Comparison of ENCODE assay signal across 37 cellular contexts in genomic region chr16:1202274-1202673, GRCh38. TPM values are rescaled to one million over a fixed set of nuclear protein-coding genes. Genes with fewer than 3 reads are reported as not detected.
"Had no signal": no experiment of that assay in that cellular context is flagged by ENCODE, and none has a peak within 500 bp of the region (broad histone marks: within the 10 kb centered on the region; RNA-seq: fewer than 3 reads in every experiment).

No MANE protein-coding gene starts in this region.

- H3K36me3 ChIP-seq: adrenal gland, ascending aorta, breast epithelium, cardiac muscle cell had no signal

- DNase-seq: activated effector memory CD4-positive, alpha-beta T cell treated with anti-CD3 and anti-CD28 coated beads, Interleukin-2, amount 50 U/mL, for 16 hours; activated effector memory CD4-positive, alpha-beta T cell treated with Interleukin-2 at 50 U/mL for 16 hours; activated gamma-delta T cell; activated gamma-delta T cell treated with Interleukin-2 at 50 U/mL for 16 hours; activated naive CD4-positive, alpha-beta T cell; activated naive CD4-positive, alpha-beta T cell treated with anti-CD3 and anti-CD28 coated beads for 36 hours; activated naive CD4-positive, alpha-beta T cell treated with anti-CD3 and anti-CD28 coated beads, Interleukin-2, amount 10 ng/mL, durations not matched to agents 7 days and 5 days; activated naive CD4-positive, alpha-beta T cell treated with anti-CD3 and anti-CD28 coated beads, Interleukin-2, amount 50 U/mL, for 16 hours; activated naive CD4-positive, alpha-beta T cell treated with Interleukin-2 at 50 U/mL for 16 hours; activated naive CD8-positive, alpha-beta T cell treated with anti-CD3 and anti-CD28 coated beads for 36 hours; activated naive CD8-positive, alpha-beta T cell treated with anti-CD3 and anti-CD28 coated beads, Interleukin-2, amount 10 ng/mL, durations not matched to agents 7 days and 5 days; activated naive CD8-positive, alpha-beta T cell treated with anti-CD3 and anti-CD28 coated beads, Interleukin-2, amount 50 U/mL, for 24 hours; activated T-cell treated with anti-CD3 and anti-CD28 coated beads, Interleukin-2, amount 50 U/mL, for 24 hours; activated T-cell treated with anti-CD3 and anti-CD28 coated beads, Interleukin-2, amount 50 U/mL, for 4 hours; activated T-cell treated with anti-CD3 and anti-CD28 coated beads, Interleukin-2, amount 50 U/mL, for 48 hours; activated T-cell treated with anti-CD3 and anti-CD28 coated beads, Interleukin-2, amount 50 U/mL, for 72 hours; adrenal gland; amniotic stem cell; amygdala; anterior cingulate cortex; aorta; body of pancreas; brain microvascular endothelial cell; central memory CD4-positive, alpha-beta T cell; cerebellar nuclear complex had no signal

- ATAC-seq: activated naive CD4-positive, alpha-beta T cell treated with anti-CD3 and anti-CD28 coated beads, Interleukin-2, amount 50 U/mL, for 72 hours; activated naive CD8-positive, alpha-beta T cell treated with anti-CD3 and anti-CD28 coated beads, Interleukin-2, amount 50 U/mL, for 24 hours; activated T-cell treated with anti-CD3 and anti-CD28 coated beads, Interleukin-2, amount 50 U/mL, for 4 hours; activated T-cell treated with anti-CD3 and anti-CD28 coated beads, Interleukin-2, amount 50 U/mL, for 72 hours; activated T-helper 17 cell treated with anti-CD3 and anti-CD28 coated beads, Interleukin-2, amount 50 U/mL, for 72 hours; body of pancreas had no signal

- H3K27ac ChIP-seq: adrenal gland, ascending aorta, body of pancreas, brain microvascular endothelial cell, breast epithelium, cardiac muscle cell had no signal

- H3K4me1 ChIP-seq: adrenal gland, ascending aorta, body of pancreas, breast epithelium had no signal

- H3K27me3 ChIP-seq: adrenal gland, ascending aorta, body of pancreas, brain microvascular endothelial cell, cardiac muscle cell had no signal

- H3K9me3 ChIP-seq: adrenal gland, ascending aorta, body of pancreas had no signal

- H3K4me3 ChIP-seq: adrenal gland, ascending aorta, body of pancreas, breast epithelium, cardiac muscle cell had no signal

RNA-seq across cellular contexts. Expression of gene TPSG1, which starts 22.8 kb away (rescaled TPM):
- total RNA-seq: activated naive CD4-positive, alpha-beta T cell treated with anti-CD3 and anti-CD28 coated beads for 36 hours; activated naive CD4-positive, alpha-beta T cell treated with anti-CD3 and anti-CD28 coated beads, Interleukin-2, amount 50 U/mL, for 72 hours; activated naive CD8-positive, alpha-beta T cell treated with anti-CD3 and anti-CD28 coated beads for 36 hours; activated naive CD8-positive, alpha-beta T cell treated with anti-CD3 and anti-CD28 coated beads, Interleukin-2, amount 10 ng/mL, durations not matched to agents 7 days and 5 days; activated T-cell treated with anti-CD3 and anti-CD28 coated beads, Interleukin-2, amount 50 U/mL, for 4 hours; activated T-helper 1 cell treated with anti-CD3 and anti-CD28 coated beads, Interleukin-12 subunit alpha, Interleukin-12 subunit beta, Interleukin-2, Interleukin-4 antibody, amounts not matched to agents 30 ng/mL and 10 ng/mL and 1 ng/mL, durations not matched to agents 14 hours and 24 hours and 36 hours; activated T-helper 17 cell treated with anti-CD3 and anti-CD28 coated beads, Interleukin-2, amount 50 U/mL, for 72 hours; activated T-helper 2 cell treated with anti-CD3 and anti-CD28 coated beads, Interferon-gamma antibody, Interleukin-2, Interleukin-4, amounts not matched to agents 10 μg/mL and 5 μg/mL and 100 μg/mL, durations not matched to agents 14 hours and 24 hours and 36 hours; ascending aorta; astrocyte; body of pancreas; bronchial epithelial cell; cardiac muscle cell; cardiac septum; cerebellum; chondrocyte had no signal

RNA-seq across cellular contexts. Expression of gene TPSB2, which starts 27.7 kb away (rescaled TPM):
- total RNA-seq: activated naive CD4-positive, alpha-beta T cell treated with anti-CD3 and anti-CD28 coated beads for 36 hours; activated naive CD8-positive, alpha-beta T cell treated with anti-CD3 and anti-CD28 coated beads for 36 hours; activated naive CD8-positive, alpha-beta T cell treated with anti-CD3 and anti-CD28 coated beads, Interleukin-2, amount 10 ng/mL, durations not matched to agents 7 days and 5 days; activated T-helper 1 cell treated with anti-CD3 and anti-CD28 coated beads, Interleukin-12 subunit alpha, Interleukin-12 subunit beta, Interleukin-2, Interleukin-4 antibody, amounts not matched to agents 30 ng/mL and 10 ng/mL and 1 ng/mL, durations not matched to agents 14 hours and 24 hours and 36 hours; activated T-helper 17 cell treated with anti-CD3 and anti-CD28 coated beads, Interleukin-2, amount 50 U/mL, for 72 hours; activated T-helper 2 cell treated with anti-CD3 and anti-CD28 coated beads, Interferon-gamma antibody, Interleukin-2, Interleukin-4, amounts not matched to agents 10 μg/mL and 5 μg/mL and 100 μg/mL, durations not matched to agents 14 hours and 24 hours and 36 hours; ascending aorta; astrocyte; bronchial epithelial cell; cardiac muscle cell; cerebellum; chondrocyte had no signal
- polyA plus RNA-seq: cardiac muscle cell had no signal

RNA-seq across cellular contexts. Expression of gene TPSAB1, which starts 38.2 kb away (rescaled TPM):
- total RNA-seq: activated naive CD4-positive, alpha-beta T cell treated with anti-CD3 and anti-CD28 coated beads for 36 hours; activated naive CD8-positive, alpha-beta T cell treated with anti-CD3 and anti-CD28 coated beads for 36 hours; activated naive CD8-positive, alpha-beta T cell treated with anti-CD3 and anti-CD28 coated beads, Interleukin-2, amount 10 ng/mL, durations not matched to agents 7 days and 5 days; activated T-helper 1 cell treated with anti-CD3 and anti-CD28 coated beads, Interleukin-12 subunit alpha, Interleukin-12 subunit beta, Interleukin-2, Interleukin-4 antibody, amounts not matched to agents 30 ng/mL and 10 ng/mL and 1 ng/mL, durations not matched to agents 14 hours and 24 hours and 36 hours; activated T-helper 2 cell treated with anti-CD3 and anti-CD28 coated beads, Interferon-gamma antibody, Interleukin-2, Interleukin-4, amounts not matched to agents 10 μg/mL and 5 μg/mL and 100 μg/mL, durations not matched to agents 14 hours and 24 hours and 36 hours; astrocyte; bronchial epithelial cell; cardiac muscle cell; chondrocyte had no signal
- polyA plus RNA-seq: cardiac muscle cell had no signal

RNA-seq across cellular contexts. Expression of gene CACNA1H, which starts 49.4 kb away (rescaled TPM):
- total RNA-seq: bronchial epithelial cell had no signal

RNA-seq across cellular contexts. Expression of gene TPSD1, which starts 53.6 kb away (rescaled TPM):
- total RNA-seq: activated naive CD4-positive, alpha-beta T cell treated with anti-CD3 and anti-CD28 coated beads for 36 hours; activated naive CD4-positive, alpha-beta T cell treated with anti-CD3 and anti-CD28 coated beads, Interleukin-2, amount 50 U/mL, for 72 hours; activated naive CD8-positive, alpha-beta T cell treated with anti-CD3 and anti-CD28 coated beads for 36 hours; activated naive CD8-positive, alpha-beta T cell treated with anti-CD3 and anti-CD28 coated beads, Interleukin-2, amount 10 ng/mL, durations not matched to agents 7 days and 5 days; activated T-cell treated with anti-CD3 and anti-CD28 coated beads, Interleukin-2, amount 50 U/mL, for 72 hours; activated T-helper 1 cell treated with anti-CD3 and anti-CD28 coated beads, Interleukin-12 subunit alpha, Interleukin-12 subunit beta, Interleukin-2, Interleukin-4 antibody, amounts not matched to agents 30 ng/mL and 10 ng/mL and 1 ng/mL, durations not matched to agents 14 hours and 24 hours and 36 hours; activated T-helper 17 cell treated with anti-CD3 and anti-CD28 coated beads, Interleukin-2, amount 50 U/mL, for 72 hours; activated T-helper 2 cell treated with anti-CD3 and anti-CD28 coated beads, Interferon-gamma antibody, Interleukin-2, Interleukin-4, amounts not matched to agents 10 μg/mL and 5 μg/mL and 100 μg/mL, durations not matched to agents 14 hours and 24 hours and 36 hours; adrenal gland; aorta; astrocyte; bronchial epithelial cell; cardiac muscle cell; cardiac septum; cerebellum; chondrocyte had no signal
- polyA plus RNA-seq: cardiac muscle cell had no signal
